In the genomic region with DNA sequence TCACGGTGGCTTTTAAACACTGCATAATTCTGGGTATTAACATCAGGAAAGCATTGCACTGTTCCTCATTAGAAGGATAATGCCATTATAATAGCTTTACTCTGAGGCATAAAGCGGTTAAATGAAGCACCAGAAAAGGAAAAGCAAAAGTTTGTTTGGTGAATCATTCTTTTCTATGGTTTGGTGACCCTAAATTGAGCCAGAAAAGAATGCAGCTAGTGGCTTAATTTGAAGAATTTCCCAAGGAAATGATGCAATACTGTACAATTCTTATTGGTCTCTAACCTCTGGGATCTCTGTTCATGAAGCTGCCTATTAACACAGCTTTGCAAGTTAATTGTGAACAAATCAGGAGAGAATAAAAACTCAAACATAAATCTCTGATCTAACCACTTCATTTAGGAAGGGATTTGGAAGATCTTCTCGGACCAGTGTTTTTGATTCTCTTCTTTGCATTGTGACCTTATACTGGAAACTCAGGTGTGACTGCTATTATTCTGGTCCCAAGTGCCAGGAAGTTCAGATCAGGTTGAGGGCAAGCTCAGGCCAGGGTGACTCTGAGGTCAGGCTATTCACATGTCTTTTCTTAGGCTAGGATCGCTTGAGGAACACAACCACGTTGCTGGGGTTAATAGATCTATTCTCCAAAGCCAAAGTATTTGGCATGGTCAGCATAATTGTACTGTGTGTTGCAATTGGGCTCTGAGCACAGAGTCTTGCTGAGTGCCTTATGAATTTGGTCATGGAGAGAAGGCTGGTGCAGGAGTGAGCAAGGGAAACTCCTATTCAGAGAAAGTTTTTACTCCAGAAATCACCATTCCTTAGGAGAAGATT, we compare ENCODE assay signal across 8 cellular contexts.
DNase-seq lines count a peak whose midpoint lies in the region; ATAC-seq, FAIRE-seq and TF ChIP-seq lines count a peak whose summit lies in the region.

No MANE protein-coding gene starts in this region.

- H3K36me3 ChIP-seq in RWPE2 (ENCODE audit: low read depth), result no peaks in the 10 kb centered on the region

- no peak for DNase-seq in H54 (ENCODE audit: insufficient read length, low spot score)
- DNase-seq in RWPE2 (ENCODE audit: low spot score), result no peak
- peak; percentile 95 for DNase-seq in fibroblast of mammary gland (ENCODE audit: low read depth)
- DNase-seq in skeletal muscle cell (ENCODE audit: low read depth), result peak; percentile 77
- no peak for DNase-seq in NCI-H187 treated with DMSO at 0.1 percent for 48 hours (lab: John Stamatoyannopoulos, UW)
- DNase-seq in caudate nucleus (lab: John Stamatoyannopoulos, UW), result no peak
- no peak for DNase-seq in hypothalamus (lab: John Stamatoyannopoulos, UW)

- no peaks in the 10 kb centered on the region for H3K9me3 ChIP-seq in RWPE2 (ENCODE audit: severe bottlenecking)

- peak; percentile 98 for FAIRE-seq in H54 (lab: Jason Lieb, UNC)

- peak overlapping the region; percentile 92 for H3K27ac ChIP-seq in RWPE2 (ENCODE audit: poor library complexity, severe bottlenecking)
- no peak overlapping the region for H3K27ac ChIP-seq in caudate nucleus (ENCODE audit: low read depth, low read length)

- TF ChIP-seq POLR2A in H54 (IDR thresholded peaks at IDR 0.05; ENCODE audit: low read depth, low read length), result no peak

- H3K4me1 ChIP-seq in RWPE2 (ENCODE audit: insufficient read depth, poor library complexity, severe bottlenecking), result peaks cover 46% of the 10 kb centered on the region

- H3K4me3 ChIP-seq in RWPE2 (ENCODE audit: severe bottlenecking) (no peak overlapping the region), fibroblast of mammary gland (ENCODE audit: control insufficient read depth, low read depth, low read length) (no peak overlapping the region), skeletal muscle cell (ENCODE audit: low read depth, low read length) (no peak overlapping the region)

- peak; percentile 62 for ATAC-seq in RWPE2 (ENCODE audit: low read depth)
- no peak for ATAC-seq in GM21529 (IDR thresholded peaks at IDR 0.05; ENCODE audit: unreplicated experiment)

- no peaks in the 10 kb centered on the region for H3K27me3 ChIP-seq in RWPE2 (ENCODE audit: insufficient read depth, poor library complexity, severe bottlenecking)

- TF ChIP-seq CTCF in RWPE2 (IDR thresholded peaks at IDR 0.05; ENCODE audit: poor library complexity, severe bottlenecking), result no peak
- TF ChIP-seq CTCF in fibroblast of mammary gland (conservative IDR thresholded peaks at IDR 0.05; ENCODE audit: control insufficient read depth, insufficient read depth, low read depth, low read length), result no peak

Comparison
In these comparisons a context has a peak if more than half of its experiments do, and no peak if none do; other contexts are left out.
1. DNase-seq: peak in fibroblast of mammary gland (single experiment) and skeletal muscle cell (single experiment); none in H54 (single experiment), RWPE2 (single experiment), NCI-H187 treated with DMSO at 0.1 percent for 48 hours (single experiment), caudate nucleus (0 of 61) and hypothalamus (0 of 51).